28 cellular contexts compared by ENCODE assay signal in the genomic region with DNA sequence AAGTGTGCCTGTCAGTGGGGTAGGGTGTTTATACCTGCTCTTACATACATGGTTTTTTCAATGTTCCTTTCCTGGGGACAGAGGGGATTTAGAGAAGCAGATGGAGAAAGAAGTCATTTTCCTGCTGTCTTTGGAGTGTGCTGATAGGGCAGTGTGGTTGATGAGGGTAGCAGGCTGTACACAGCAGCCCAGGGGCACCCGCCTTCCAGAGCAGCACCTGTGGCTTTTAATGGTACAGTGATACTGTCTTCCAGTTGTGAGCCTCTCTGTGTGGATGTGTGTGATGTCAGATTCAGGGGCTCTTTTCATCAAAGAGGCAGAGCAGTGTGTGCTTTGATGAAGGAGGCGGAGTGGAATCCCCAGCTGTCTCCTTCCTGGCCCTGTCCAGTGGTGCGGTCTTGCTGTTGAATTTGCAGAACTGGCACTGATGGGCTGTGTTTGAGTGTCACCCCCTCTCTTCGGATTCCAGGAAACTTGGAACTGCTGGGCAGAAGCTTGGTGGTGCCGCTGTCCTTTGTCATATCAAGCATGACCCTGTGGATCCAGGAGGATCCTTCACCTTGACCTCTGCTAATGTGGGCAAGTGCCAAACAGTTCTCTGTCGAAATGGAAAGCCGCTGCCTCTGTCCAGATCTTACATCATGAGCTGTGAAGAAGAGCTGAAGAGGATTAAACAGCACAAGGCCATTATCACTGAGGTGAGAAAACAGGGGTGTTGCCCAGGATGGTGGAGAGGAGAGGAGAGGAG.
"Had no signal": no experiment of that assay in that cellular context is flagged by ENCODE, and none has a peak within 500 bp of the region (broad histone marks: within the 10 kb centered on the region; RNA-seq: fewer than 3 reads in every experiment).

No MANE protein-coding gene starts in this region.

- H3K9me3 ChIP-seq: esophagus muscularis mucosa, gastrocnemius medialis, sigmoid colon, suprapubic skin, uterus had no signal

- H3K4me3 ChIP-seq: cardiac muscle cell, esophagus muscularis mucosa, gastrocnemius medialis, sigmoid colon, suprapubic skin, uterus had no signal

- H3K9me3 Mint-ChIP-seq: activated B cell treated with CpG ODN at 0.5 μM for 24 hours; activated naive CD8-positive, alpha-beta T cell treated with anti-CD3 and anti-CD28 coated beads for 36 hours; activated T-cell treated with anti-CD3 and anti-CD28 coated beads, Interleukin-2, amount 50 U/mL, for 24 hours; activated T-helper 2 cell treated with anti-CD3 and anti-CD28 coated beads, Interferon-gamma antibody, Interleukin-2, Interleukin-4, amounts not matched to agents 10 μg/mL and 5 μg/mL and 100 μg/mL, durations not matched to agents 14 hours and 24 hours and 36 hours; effector memory CD8-positive, alpha-beta T cell; mesothelial cell of epicardium; naive thymus-derived CD8-positive, alpha-beta T cell; stimulated activated naive CD8-positive, alpha-beta T cell treated with anti-CD3 and anti-CD28 coated beads, Interleukin-15, Interleukin-2, amounts not matched to agents 100 ng/mL and 50 ng/mL, for 24 hours had no signal

- DNase-seq: activated B cell treated with CpG ODN at 0.5 μM for 24 hours; activated CD4-positive, alpha-beta T cell treated with anti-CD3 and anti-CD28 coated beads for 36 hours; activated CD4-positive, alpha-beta T cell treated with anti-CD3 and anti-CD28 coated beads, Interleukin-2, amount 50 U/mL, for 4 hours; activated CD8-positive, alpha-beta memory T cell treated with anti-CD3 and anti-CD28 coated beads for 24 hours; activated CD8-positive, alpha-beta memory T cell treated with anti-CD3 and anti-CD28 coated beads, Interleukin-2, amount 50 U/mL, for 4 hours; activated naive CD4-positive, alpha-beta T cell treated with Interleukin-2 at 50 U/mL for 16 hours; activated naive CD8-positive, alpha-beta T cell treated with anti-CD3 and anti-CD28 coated beads for 36 hours; activated T-cell treated with anti-CD3 and anti-CD28 coated beads, Interleukin-2, amount 50 U/mL, for 24 hours; amniotic stem cell; dermis blood vessel endothelial cell; effector memory CD8-positive, alpha-beta T cell; gastrocnemius medialis; left ventricle myocardium superior; mammary epithelial cell; naive thymus-derived CD8-positive, alpha-beta T cell; retina; sigmoid colon; stimulated activated CD4-positive, alpha-beta T cell treated with anti-CD3 and anti-CD28 coated beads, Interleukin-4, amount 100 ng/mL, for 1 hour; T-helper 17 cell; trophoblast cell; uterus had no signal

- H3K36me3 ChIP-seq: uterus had no signal

- H3K4me1 ChIP-seq: esophagus muscularis mucosa, gastrocnemius medialis, sigmoid colon, suprapubic skin, uterus had no signal

- ATAC-seq: activated CD4-positive, alpha-beta T cell treated with anti-CD3 and anti-CD28 coated beads for 36 hours; effector memory CD8-positive, alpha-beta T cell; gastrocnemius medialis; left ventricle myocardium superior; naive thymus-derived CD8-positive, alpha-beta T cell; T-helper 17 cell had no signal

- H3K4me1 Mint-ChIP-seq: activated B cell treated with CpG ODN at 0.5 μM for 24 hours; activated CD4-positive, alpha-beta T cell treated with anti-CD3 and anti-CD28 coated beads for 36 hours; activated naive CD8-positive, alpha-beta T cell treated with anti-CD3 and anti-CD28 coated beads for 36 hours; mesothelial cell of epicardium had no signal

- H3K27ac Mint-ChIP-seq: activated B cell treated with CpG ODN at 0.5 μM for 24 hours; activated CD4-positive, alpha-beta T cell treated with anti-CD3 and anti-CD28 coated beads for 36 hours; activated naive CD8-positive, alpha-beta T cell treated with anti-CD3 and anti-CD28 coated beads for 36 hours; activated T-cell treated with anti-CD3 and anti-CD28 coated beads, Interleukin-2, amount 50 U/mL, for 24 hours; activated T-helper 2 cell treated with anti-CD3 and anti-CD28 coated beads, Interferon-gamma antibody, Interleukin-2, Interleukin-4, amounts not matched to agents 10 μg/mL and 5 μg/mL and 100 μg/mL, durations not matched to agents 14 hours and 24 hours and 36 hours; mesothelial cell of epicardium; progenitor cell of endocrine pancreas; stimulated activated naive CD8-positive, alpha-beta T cell treated with anti-CD3 and anti-CD28 coated beads, Interleukin-15, Interleukin-2, amounts not matched to agents 100 ng/mL and 50 ng/mL, for 24 hours; T-helper 17 cell had no signal

- H3K4me3 Mint-ChIP-seq: activated B cell treated with CpG ODN at 0.5 μM for 24 hours; activated CD4-positive, alpha-beta T cell treated with anti-CD3 and anti-CD28 coated beads for 36 hours; activated naive CD8-positive, alpha-beta T cell treated with anti-CD3 and anti-CD28 coated beads for 36 hours; activated T-cell treated with anti-CD3 and anti-CD28 coated beads, Interleukin-2, amount 50 U/mL, for 24 hours; effector memory CD8-positive, alpha-beta T cell; mesothelial cell of epicardium; naive thymus-derived CD8-positive, alpha-beta T cell; stimulated activated naive CD8-positive, alpha-beta T cell treated with anti-CD3 and anti-CD28 coated beads, Interleukin-15, Interleukin-2, amounts not matched to agents 100 ng/mL and 50 ng/mL, for 24 hours; T-helper 17 cell had no signal

- H3K27ac ChIP-seq: cardiac muscle cell, esophagus muscularis mucosa, gastrocnemius medialis, sigmoid colon, suprapubic skin, uterus had no signal

- H3K27me3 ChIP-seq: cardiac muscle cell, esophagus muscularis mucosa, gastrocnemius medialis, sigmoid colon, suprapubic skin, uterus had no signal

- H3K27me3 Mint-ChIP-seq: activated B cell treated with CpG ODN at 0.5 μM for 24 hours; activated CD4-positive, alpha-beta T cell treated with anti-CD3 and anti-CD28 coated beads for 36 hours; activated naive CD8-positive, alpha-beta T cell treated with anti-CD3 and anti-CD28 coated beads for 36 hours; activated T-cell treated with anti-CD3 and anti-CD28 coated beads, Interleukin-2, amount 50 U/mL, for 24 hours; effector memory CD8-positive, alpha-beta T cell; naive thymus-derived CD8-positive, alpha-beta T cell; progenitor cell of endocrine pancreas; stimulated activated naive CD8-positive, alpha-beta T cell treated with anti-CD3 and anti-CD28 coated beads, Interleukin-15, Interleukin-2, amounts not matched to agents 100 ng/mL and 50 ng/mL, for 24 hours; T-helper 17 cell had no signal
